ENCODE assay signal across 9 cellular contexts in the genomic region with DNA sequence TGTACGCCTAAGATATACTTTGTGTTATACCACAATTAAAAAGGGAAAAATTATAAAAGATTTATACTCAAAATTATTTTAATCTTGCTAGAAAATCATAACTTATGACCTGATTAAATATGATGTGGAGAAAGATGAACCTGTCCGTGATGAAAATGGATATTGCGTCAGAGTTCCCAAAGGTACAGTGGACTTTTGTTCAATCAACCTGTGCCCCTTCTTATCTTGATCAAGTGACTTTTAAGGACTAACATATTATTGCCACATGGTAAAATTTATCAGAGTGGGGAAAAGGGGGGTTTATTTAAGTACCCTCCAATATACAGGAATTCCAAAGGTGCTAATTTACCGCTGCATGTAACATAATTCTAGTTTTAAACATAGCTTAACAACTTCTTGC. TPM values are rescaled to one million over a fixed set of nuclear protein-coding genes. Genes with fewer than 3 reads are reported as not detected.
"Had no signal": no experiment of that assay in that cellular context is flagged by ENCODE, and none has a peak within 500 bp of the region (broad histone marks: within the 10 kb centered on the region; RNA-seq: fewer than 3 reads in every experiment).

No MANE protein-coding gene starts in this region.

- ATAC-seq: GM23338 had no signal

- H2AFZ ChIP-seq: GM23338 had no signal

- DNase-seq: H9, HCEC 1CT, KBM-7 had no signal

- H3K9ac ChIP-seq: KMS-11 had no signal

- FAIRE-seq: H1, H54, HTR-8/SVneo had no signal

- H3K4me2 ChIP-seq: GM23338, KMS-11 had no signal

- H3K27ac ChIP-seq: KMS-11 had no signal

- H3K4me3 ChIP-seq: GM23338 had no signal

RNA-seq across cellular contexts. Expression of a gene that starts 39.6 kb away (rescaled TPM):
- total RNA-seq: GM23338, H9, HT-29 had no signal
- polyA plus RNA-seq: GM23338 had no signal
